ENCODE assay signal across 9 cellular contexts in genomic region chr11:62732830-62733229, GRCh38. TPM values are rescaled to one million over a fixed set of nuclear protein-coding genes. Genes with fewer than 3 reads are reported as not detected.
DNase-seq lines count a peak whose midpoint lies in the region; TF ChIP-seq lines count a peak whose summit lies in the region.
"Had no signal": no experiment of that assay in that cellular context is flagged by ENCODE, and none has a peak within 500 bp of the region (broad histone marks: within the 10 kb centered on the region; RNA-seq: fewer than 3 reads in every experiment).

No MANE protein-coding gene starts in this region.

- H3K27ac ChIP-seq in mesendoderm (ENCODE audit: low read depth, low read length) (no peak overlapping the region), left ventricle myocardium inferior (replicated peaks) (no peak overlapping the region)

- H3K9ac ChIP-seq in mesendoderm (ENCODE audit: low read length): no peak overlapping the region

- no peaks in the 10 kb centered on the region for H3K9me3 Mint-ChIP-seq in HFFc6

- H3K36me3 ChIP-seq in mesendoderm (ENCODE audit: control insufficient read depth, insufficient read depth, low read length): peaks cover 1% of the 10 kb centered on the region
- peaks cover 60% of the 10 kb centered on the region for H3K36me3 ChIP-seq in left ventricle myocardium inferior

- no peak overlapping the region for H2BK120ac ChIP-seq in mesendoderm (ENCODE audit: low read depth, low read length)

- H3K9me3 ChIP-seq in left ventricle myocardium inferior (replicated peaks): no peaks in the 10 kb centered on the region

- no peak overlapping the region for H3K4ac ChIP-seq in mesendoderm (ENCODE audit: low read depth, low read length)

- intact Hi-C loops in left ventricle myocardium inferior (cut with micrococcal nuclease): no loop called here

- H3K79me2 ChIP-seq in mesendoderm (ENCODE audit: control insufficient read depth, insufficient read depth, low read length): peaks cover 16% of the 10 kb centered on the region

- no peak overlapping the region for H2BK5ac ChIP-seq in mesendoderm (ENCODE audit: low read length)

- no peak overlapping the region for H2BK15ac ChIP-seq in mesendoderm (replicated peaks; ENCODE audit: low read depth)

- H3K4me3 Mint-ChIP-seq in HFFc6: no peak overlapping the region

- no CpG with 5 or more reads among the region's 2 CpGs for WGBS in mesendoderm (ENCODE audit: extremely low coverage, insufficient coverage, low lambda C conversion rate)

- no peaks in the 10 kb centered on the region for H3K27me3 ChIP-seq in mesendoderm (ENCODE audit: insufficient read depth, low read length, poor library complexity)
- H3K27me3 ChIP-seq in left ventricle myocardium inferior (ENCODE audit: low read depth): no peaks in the 10 kb centered on the region

- H3K4me3 ChIP-seq in astrocyte of the spinal cord (ENCODE audit: low read depth, low read length) (no peak overlapping the region), mesendoderm (ENCODE audit: low read length) (no peak overlapping the region), left ventricle myocardium inferior (no peak overlapping the region)

- H4K8ac ChIP-seq in mesendoderm (ENCODE audit: low read depth, low read length): no peak overlapping the region

- DNase-seq in NCI-H526 (lab: John Stamatoyannopoulos, UW): peak; percentile 60 to 68
- DNase-seq in NCI-H526 treated with DMSO at 0.1 percent for 48 hours (lab: John Stamatoyannopoulos, UW): no peak
- DNase-seq in HFFc6: no peak
- peak; percentile 29 for DNase-seq in astrocyte of the spinal cord (ENCODE audit: low read depth, low spot score)
- DNase-seq in mesendoderm: peak; percentile 52
- no peak for DNase-seq in left ventricle myocardium inferior
- no peak for DNase-seq in COLO829 (ENCODE audit: low spot score)
- DNase-seq in cortex of kidney (lab: John Stamatoyannopoulos, UW): no peak
- DNase-seq: Calu3 had no signal

- in situ Hi-C loops in astrocyte of the spinal cord (cut with HindIII; ENCODE audit: low sequenced_read_pairs): no loop called here

- H3K56ac ChIP-seq in mesendoderm (ENCODE audit: low read length): no peak overlapping the region

- no peak overlapping the region for H3K18ac ChIP-seq in mesendoderm (ENCODE audit: low read length)

- peaks cover 16% of the 10 kb centered on the region for H3K36me3 Mint-ChIP-seq in HFFc6 (ENCODE audit: low read depth)

- no peaks in the 10 kb centered on the region for H3K79me1 ChIP-seq in mesendoderm (ENCODE audit: low read length)

- peak overlapping the region; percentile 40; the same call in 1 of the 2 replicates for H3K27ac Mint-ChIP-seq in HFFc6

- no peak overlapping the region for H2AK5ac ChIP-seq in mesendoderm (ENCODE audit: low read length)

- H4K5ac ChIP-seq in mesendoderm (ENCODE audit: low read length): no peak overlapping the region

- H3K27me3 Mint-ChIP-seq in HFFc6 (ENCODE audit: insufficient read depth): peaks cover 5% of the 10 kb centered on the region; the same call in 1 of the 2 replicates

- peak; percentile 60 for TF ChIP-seq CTCF in HFFc6 (IDR thresholded peaks at IDR 0.05)
- TF ChIP-seq CTCF in astrocyte of the spinal cord (IDR thresholded peaks at IDR 0.05; ENCODE audit: low read depth, low read length): no peak
- no peak for TF ChIP-seq CTCF in left ventricle myocardium inferior (IDR thresholded peaks at IDR 0.05; ENCODE audit: borderline replicate concordance)

- H3K4me1 Mint-ChIP-seq in HFFc6 (ENCODE audit: low read depth): peaks cover 19% of the 10 kb centered on the region

- H3K23ac ChIP-seq in mesendoderm (ENCODE audit: low read length): no peak overlapping the region

- no peak overlapping the region for H3K4me2 ChIP-seq in mesendoderm (ENCODE audit: low read length)

- H3K4me1 ChIP-seq in mesendoderm (ENCODE audit: control insufficient read depth, low read depth, low read length) (no peaks in the 10 kb centered on the region), left ventricle myocardium inferior (peaks cover 41% of the 10 kb centered on the region)

RNA-seq across cellular contexts. Expression of gene TTC9C, which starts 4.5 kb away (rescaled TPM):
- 10 to 100 TPM; 46.2 to 52.7 (median 50.0) TPM for total RNA-seq in HFFc6 (2021; fragmentation: NEBNext Ultra II Directional; extraction: Animal tissue kit (Norgen Biotek cat#: 25700))
- polyA plus RNA-seq in mesendoderm (2013, experiment 1 of 2): 41.8 TPM
- 41.4 TPM for polyA plus RNA-seq in mesendoderm (2013, experiment 2 of 2)
- 12.9 TPM for total RNA-seq in left ventricle myocardium inferior

RNA-seq across cellular contexts. Expression of gene HNRNPUL2, which starts 5.6 kb away (rescaled TPM):
- total RNA-seq in HFFc6 (2021; fragmentation: NEBNext Ultra II Directional; extraction: Animal tissue kit (Norgen Biotek cat#: 25700)): 10 to 100 TPM; 34.5 to 44.6 (median 41.6) TPM
- 28.5 TPM for polyA plus RNA-seq in mesendoderm (2013, experiment 1 of 2)
- polyA plus RNA-seq in mesendoderm (2013, experiment 2 of 2): 28.3 TPM
- total RNA-seq in left ventricle myocardium inferior: 37.6 TPM

RNA-seq across cellular contexts. Expression of gene ZBTB3, which starts 21.1 kb away (rescaled TPM):
- total RNA-seq in HFFc6 (2021; fragmentation: NEBNext Ultra II Directional; extraction: Animal tissue kit (Norgen Biotek cat#: 25700)): 10 to 100 TPM in 1 of 6 experiments, 1 to 10 TPM in 5; 7.9 to 10.8 (median 8.9) TPM
- 28.5 TPM for polyA plus RNA-seq in mesendoderm (2013, experiment 1 of 2)
- polyA plus RNA-seq in mesendoderm (2013, experiment 2 of 2): 28.8 TPM
- 9.5 TPM for total RNA-seq in left ventricle myocardium inferior

RNA-seq across cellular contexts. Expression of gene GNG3, which starts 25.4 kb away (rescaled TPM):
- total RNA-seq in HFFc6 (2021; fragmentation: NEBNext Ultra II Directional; extraction: Animal tissue kit (Norgen Biotek cat#: 25700)): not detected
- 5.2 TPM for polyA plus RNA-seq in mesendoderm (2013, experiment 1 of 2)
- polyA plus RNA-seq in mesendoderm (2013, experiment 2 of 2): 5.0 TPM
- total RNA-seq in left ventricle myocardium inferior: not detected
- total RNA-seq: Calu3 had no signal

RNA-seq across cellular contexts. Expression of gene BSCL2, which starts 25.6 kb away (rescaled TPM):
- 10 to 100 TPM; 50.7 to 67.4 (median 56.8) TPM for total RNA-seq in HFFc6 (2021; fragmentation: NEBNext Ultra II Directional; extraction: Animal tissue kit (Norgen Biotek cat#: 25700))
- 105 TPM for polyA plus RNA-seq in mesendoderm (2013, experiment 1 of 2)
- polyA plus RNA-seq in mesendoderm (2013, experiment 2 of 2): 100 TPM
- 18.4 TPM for total RNA-seq in left ventricle myocardium inferior

Comparison
In these comparisons a context has a peak if more than half of its experiments do, and no peak if none do; other contexts are left out.
1. DNase-seq: peak in NCI-H526 (2 of 2), astrocyte of the spinal cord (single experiment) and mesendoderm (single experiment); none in NCI-H526 treated with DMSO at 0.1 percent for 48 hours (single experiment), HFFc6 (single experiment), left ventricle myocardium inferior (single experiment), COLO829 (single experiment) and cortex of kidney (single experiment).